In the genomic region with DNA sequence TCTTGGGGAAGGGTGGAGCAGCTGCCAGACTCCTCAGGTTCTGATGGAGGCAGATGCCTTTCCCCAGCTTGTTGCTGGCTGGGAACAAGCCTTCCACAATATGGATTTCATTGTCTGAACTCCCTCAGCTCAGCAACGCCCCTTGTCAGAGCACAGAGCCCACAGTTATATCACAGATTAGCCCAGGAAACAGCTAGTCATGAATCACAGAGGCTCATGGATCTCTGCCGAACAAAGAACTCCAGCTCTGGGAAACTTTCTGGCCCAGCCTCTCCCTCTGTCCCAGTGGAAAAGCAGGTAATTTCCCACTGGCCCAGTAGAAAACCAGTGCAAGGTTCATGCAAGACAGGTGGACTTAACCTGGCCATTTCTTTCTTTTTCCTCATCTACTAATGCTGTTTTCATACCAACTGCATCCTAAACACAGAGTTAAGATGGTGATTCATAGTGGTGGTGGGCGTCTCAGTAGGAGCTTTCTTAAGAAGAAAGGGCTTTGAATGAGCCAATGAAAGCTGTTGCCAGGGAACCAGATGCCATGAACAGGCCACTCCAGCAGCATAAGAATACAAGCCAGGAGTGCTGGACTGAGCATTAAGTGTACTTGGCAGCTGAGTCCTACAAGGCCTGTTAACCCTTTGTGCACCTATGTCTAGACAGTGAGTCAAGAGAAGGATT, we compare ENCODE assay signal across 9 cellular contexts. TPM values are rescaled to one million over a fixed set of nuclear protein-coding genes. Genes with fewer than 3 reads are reported as not detected.
A peak's percentile ranks its signal among the peaks of the same experiment; 100 is the strongest.
DNase-seq lines count a peak whose midpoint lies in the region; ATAC-seq and TF ChIP-seq lines count a peak whose summit lies in the region.
"Had no signal": no experiment of that assay in that cellular context is flagged by ENCODE, and none has a peak within 500 bp of the region (broad histone marks: within the 10 kb centered on the region; RNA-seq: fewer than 3 reads in every experiment).

No MANE protein-coding gene starts in this region.

- TF ChIP-seq CTCF in HFF-Myc (IDR thresholded peaks at IDR 0.05; ENCODE audit: low read depth, low read length, missing control alignments) (no peak), breast epithelium (IDR thresholded peaks at IDR 0.05) (no peak), lower lobe of right lung (IDR thresholded peaks at IDR 0.05) (no peak)

- peak; percentile 71 for DNase-seq in A172 (ENCODE audit: low spot score)
- DNase-seq in HFF-Myc (ENCODE audit: extremely low read depth, low read depth) = peak; percentile 82
- no peak for DNase-seq in breast epithelium (ENCODE audit: low spot score in 2 of 2)
- no peak for DNase-seq in lower lobe of right lung
- no peak for DNase-seq in left colon

- no peaks in the 10 kb centered on the region for H3K27me3 ChIP-seq in breast epithelium
- no peaks in the 10 kb centered on the region for H3K27me3 ChIP-seq in lower lobe of right lung (ENCODE audit: low read depth)

- H3K4me3 ChIP-seq in HFF-Myc (replicated peaks; ENCODE audit: low read depth, low read length) = peak overlapping the region; percentile 4; the same call in 1 of the 2 replicates
- H3K4me3 ChIP-seq in breast epithelium = no peak overlapping the region
- no peak overlapping the region for H3K4me3 ChIP-seq in lower lobe of right lung

- no peaks in the 10 kb centered on the region for H3K36me3 ChIP-seq in breast epithelium
- no peaks in the 10 kb centered on the region for H3K36me3 ChIP-seq in lower lobe of right lung

- no peak for TF ChIP-seq POLR2A in breast epithelium (IDR thresholded peaks at IDR 0.05)

- H3K9me3 ChIP-seq in breast epithelium (no peaks in the 10 kb centered on the region), lower lobe of right lung (no peaks in the 10 kb centered on the region)

- intact Hi-C loops in breast epithelium (cut with DNase I; ENCODE audit: low total_unique reads) = no loop called here
- intact Hi-C loops in lower lobe of right lung (cut with DNase I) = no loop called here
- intact Hi-C loops in left colon (cut with DNase I, micrococcal nuclease) = no loop called here

- peak overlapping the region; percentile 10 to 16 for H3K27ac ChIP-seq in breast epithelium
- no peak overlapping the region for H3K27ac ChIP-seq in lower lobe of right lung
- H3K27ac ChIP-seq: epithelial cell of prostate had no signal

- ATAC-seq in lower lobe of right lung (peak; percentile 88 to 91), left colon (no peak), GM21447 (IDR thresholded peaks at IDR 0.05; ENCODE audit: unreplicated experiment) (no peak), HG03045 (IDR thresholded peaks at IDR 0.05; ENCODE audit: unreplicated experiment) (no peak), HG03095 (IDR thresholded peaks at IDR 0.05; ENCODE audit: unreplicated experiment) (no peak)

- H3K4me1 ChIP-seq in breast epithelium (no peaks in the 10 kb centered on the region), lower lobe of right lung (peaks cover 11% of the 10 kb centered on the region)

RNA-seq across cellular contexts. Expression of a gene that starts 8.7 kb away (rescaled TPM):
- not detected in 2 replicates for total RNA-seq in A172 (2014; rRNA removed; shearing (Covaris generic))
- total RNA-seq in breast epithelium (not detected), lower lobe of right lung (2.8 TPM), left colon (under 1 TPM in 1 of 2 donors, not detected in 1; 0.11 TPM)

RNA-seq across cellular contexts. Expression of a gene that starts 30.7 kb away (rescaled TPM):
- 8.6 and 10.8 TPM in 2 replicates for total RNA-seq in A172 (2014; rRNA removed; shearing (Covaris generic))
- total RNA-seq in breast epithelium = 10 to 100 TPM; 12.5 to 41.4 (median 26.5) TPM
- 15.2 TPM for total RNA-seq in lower lobe of right lung
- 1 to 10 TPM; 1.4 to 10.0 TPM for total RNA-seq in left colon

Comparison
In these comparisons a context has a peak if more than half of its experiments do, and no peak if none do; other contexts are left out.
1. DNase-seq: peak in A172 (single experiment) and HFF-Myc (single experiment); none in breast epithelium (0 of 2), lower lobe of right lung (single experiment) and left colon (0 of 2).
2. ATAC-seq: peak in lower lobe of right lung (2 of 2); none in left colon (single experiment), GM21447 (single experiment), HG03045 (single experiment) and HG03095 (single experiment).